ENCODE assay signal across 26 cellular contexts in the genomic region with DNA sequence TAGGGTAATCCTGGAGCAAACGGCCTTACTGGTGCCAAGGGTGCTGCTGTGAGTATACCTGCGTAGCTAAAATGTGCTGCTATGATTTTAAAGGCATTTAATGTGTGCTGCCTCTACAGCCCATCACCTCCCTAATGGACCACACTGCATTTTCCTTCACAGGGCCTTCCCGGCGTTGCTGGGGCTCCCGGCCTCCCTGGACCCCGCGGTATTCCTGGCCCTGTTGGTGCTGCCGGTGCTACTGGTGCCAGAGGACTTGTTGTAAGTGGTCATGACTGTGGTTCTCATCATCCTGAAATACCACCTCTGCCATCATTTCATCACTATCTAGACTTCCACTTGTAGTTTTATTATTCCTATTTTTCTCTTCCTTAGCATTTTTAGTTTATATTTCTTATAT. TPM values are rescaled to one million over a fixed set of nuclear protein-coding genes. Genes with fewer than 3 reads are reported as not detected.
DNase-seq lines count a peak whose midpoint lies in the region; ATAC-seq and TF ChIP-seq lines count a peak whose summit lies in the region.
"Had no signal": no experiment of that assay in that cellular context is flagged by ENCODE, and none has a peak within 500 bp of the region (broad histone marks: within the 10 kb centered on the region; RNA-seq: fewer than 3 reads in every experiment).

No MANE protein-coding gene starts in this region.

- intact Hi-C loops in ascending aorta (cut with DNase I), result no loop called here
- intact Hi-C loops in sciatic nerve (cut with DNase I), result no loop called here

- no peaks in the 10 kb centered on the region for H3K9me3 Mint-ChIP-seq in GM23338
- H3K9me3 Mint-ChIP-seq: activated naive CD8-positive, alpha-beta T cell treated with anti-CD3 and anti-CD28 coated beads, Interleukin-2, amount 10 ng/mL, durations not matched to agents 7 days and 5 days; CD14-positive monocyte; memory B cell; stimulated activated naive CD8-positive, alpha-beta T cell treated with anti-CD3 and anti-CD28 coated beads, Interleukin-15, amount 100 ng/mL, for 72 hours had no signal

- DNase-seq in ascending aorta (ENCODE audit: low spot score in 2 of 2) (no peak), fibroblast of mammary gland (ENCODE audit: low read depth) (peak; percentile 40), sciatic nerve (ENCODE audit: low spot score) (no peak), cerebellar cortex (ENCODE audit: low spot score) (no peak), GM23338 (ENCODE audit: low spot score) (no peak), NCI-H1436 (lab: John Stamatoyannopoulos, UW) (no peak), DMS53 treated with DMSO at 0.1 percent for 48 hours (lab: John Stamatoyannopoulos, UW; ENCODE audit: unreplicated experiment) (no peak)
- DNase-seq: activated CD4-positive, alpha-beta T cell treated with anti-CD3 and anti-CD28 coated beads for 36 hours; activated CD8-positive, alpha-beta T cell treated with anti-CD3 and anti-CD28 coated beads, Interleukin-2, amount 10 ng/mL, durations not matched to agents 7 days and 5 days; activated naive CD8-positive, alpha-beta T cell treated with anti-CD3 and anti-CD28 coated beads, Interleukin-2, amount 10 ng/mL, durations not matched to agents 7 days and 5 days; Calu3; cerebellar nuclear complex; gastrocnemius medialis; Kasumi-1; MV-4-11; NCI-H146; NCI-H2171; NCI-H510A treated with DMSO at 0.1 percent for 48 hours; Right ventricle myocardium superior; stimulated activated naive CD8-positive, alpha-beta T cell treated with anti-CD3 and anti-CD28 coated beads, Interleukin-15, amount 100 ng/mL, for 72 hours; transverse colon had no signal

- H3K27ac ChIP-seq in ascending aorta (peak overlapping the region; percentile 56 to 79), GM23338 (ENCODE audit: low read depth) (no peak overlapping the region)
- H3K27ac ChIP-seq: epithelial cell of prostate, HL-60, neutrophil had no signal

- peaks cover 61% of the 10 kb centered on the region for H3K36me3 Mint-ChIP-seq in GM23338 (ENCODE audit: low read depth)
- H3K36me3 Mint-ChIP-seq: activated naive CD8-positive, alpha-beta T cell treated with anti-CD3 and anti-CD28 coated beads, Interleukin-2, amount 10 ng/mL, durations not matched to agents 7 days and 5 days; CD14-positive monocyte; memory B cell had no signal

- H3F3A ChIP-seq in GM23338 (replicated peaks; ENCODE audit: low read depth), result no peaks in the 10 kb centered on the region

- H3K27me3 ChIP-seq in ascending aorta (no peaks in the 10 kb centered on the region), GM23338 (ENCODE audit: insufficient read depth) (no peaks in the 10 kb centered on the region)
- H3K27me3 ChIP-seq: gastrocnemius medialis, neutrophil, transverse colon had no signal

- H3K36me3 ChIP-seq in ascending aorta (peaks cover 88 to 96% of the 10 kb centered on the region in 2 donors), GM23338 (ENCODE audit: insufficient read depth) (peaks cover 54% of the 10 kb centered on the region)
- H3K36me3 ChIP-seq: gastrocnemius medialis, neutrophil had no signal

- H3K27me3 Mint-ChIP-seq in GM23338 (ENCODE audit: insufficient read depth, low read depth, poor library complexity), result no peaks in the 10 kb centered on the region

- no peaks in the 10 kb centered on the region for H3K79me2 ChIP-seq in GM23338 (replicated peaks; ENCODE audit: insufficient read depth)

- H3K4me2 ChIP-seq in GM23338, result no peak overlapping the region

- no peak overlapping the region for H3K4me3 ChIP-seq in ascending aorta
- no peak overlapping the region for H3K4me3 ChIP-seq in fibroblast of mammary gland (ENCODE audit: control insufficient read depth, low read depth, low read length)
- H3K4me3 ChIP-seq in GM23338, result no peak overlapping the region
- H3K4me3 ChIP-seq: gastrocnemius medialis, transverse colon had no signal

- H4K20me1 ChIP-seq in GM23338 (replicated peaks; ENCODE audit: insufficient read depth), result 0 out of 2 replicates have a peak, but pooled peaks cover 4% of the 10 kb centered on the region

- TF ChIP-seq CTCF in ascending aorta (IDR thresholded peaks at IDR 0.05), result no peak
- no peak for TF ChIP-seq CTCF in fibroblast of mammary gland (conservative IDR thresholded peaks at IDR 0.05; ENCODE audit: control insufficient read depth, insufficient read depth, low read depth, low read length)
- TF ChIP-seq CTCF in GM23338 (conservative IDR thresholded peaks at IDR 0.05; ENCODE audit: low read depth in 2 of 2), result no peak

- no peak overlapping the region for H3K4me3 Mint-ChIP-seq in GM23338
- H3K4me3 Mint-ChIP-seq: activated CD4-positive, alpha-beta T cell treated with anti-CD3 and anti-CD28 coated beads for 36 hours; activated CD8-positive, alpha-beta T cell treated with anti-CD3 and anti-CD28 coated beads, Interleukin-2, amount 10 ng/mL, durations not matched to agents 7 days and 5 days; activated naive CD8-positive, alpha-beta T cell treated with anti-CD3 and anti-CD28 coated beads, Interleukin-2, amount 10 ng/mL, durations not matched to agents 7 days and 5 days; CD14-positive monocyte; memory B cell; stimulated activated naive CD8-positive, alpha-beta T cell treated with anti-CD3 and anti-CD28 coated beads, Interleukin-15, amount 100 ng/mL, for 72 hours had no signal

- no peaks in the 10 kb centered on the region for H3K9me3 ChIP-seq in ascending aorta
- H3K9me3 ChIP-seq: gastrocnemius medialis, neutrophil, transverse colon had no signal

- no peak overlapping the region for H3K27ac Mint-ChIP-seq in GM23338
- H3K27ac Mint-ChIP-seq: activated CD4-positive, alpha-beta T cell treated with anti-CD3 and anti-CD28 coated beads for 36 hours; activated CD8-positive, alpha-beta T cell treated with anti-CD3 and anti-CD28 coated beads, Interleukin-2, amount 10 ng/mL, durations not matched to agents 7 days and 5 days; activated naive CD8-positive, alpha-beta T cell treated with anti-CD3 and anti-CD28 coated beads, Interleukin-2, amount 10 ng/mL, durations not matched to agents 7 days and 5 days; CD14-positive monocyte; memory B cell had no signal

- peaks cover 10% of the 10 kb centered on the region; the same call in 2 of the 3 replicates for H3K4me1 Mint-ChIP-seq in GM23338
- H3K4me1 Mint-ChIP-seq: activated CD4-positive, alpha-beta T cell treated with anti-CD3 and anti-CD28 coated beads for 36 hours; activated naive CD8-positive, alpha-beta T cell treated with anti-CD3 and anti-CD28 coated beads, Interleukin-2, amount 10 ng/mL, durations not matched to agents 7 days and 5 days; CD14-positive monocyte; stimulated activated naive CD8-positive, alpha-beta T cell treated with anti-CD3 and anti-CD28 coated beads, Interleukin-15, amount 100 ng/mL, for 72 hours had no signal

- ATAC-seq in sciatic nerve (peak; percentile 12), GM23338 (no peak)
- ATAC-seq: activated CD4-positive, alpha-beta T cell treated with anti-CD3 and anti-CD28 coated beads for 36 hours; activated CD8-positive, alpha-beta T cell treated with anti-CD3 and anti-CD28 coated beads, Interleukin-2, amount 10 ng/mL, durations not matched to agents 7 days and 5 days; gastrocnemius medialis; stimulated activated naive CD8-positive, alpha-beta T cell treated with anti-CD3 and anti-CD28 coated beads, Interleukin-15, amount 100 ng/mL, for 72 hours had no signal

- peaks cover 14 to 47% of the 10 kb centered on the region in 2 donors for H3K4me1 ChIP-seq in ascending aorta
- peaks cover 9% of the 10 kb centered on the region; the same call in 1 of the 2 replicates for H3K4me1 ChIP-seq in GM23338 (ENCODE audit: insufficient read depth)
- H3K4me1 ChIP-seq: gastrocnemius medialis, transverse colon had no signal

- no peaks in the 10 kb centered on the region for H3K9me2 ChIP-seq in GM23338 (ENCODE audit: insufficient read depth)

- H2AFZ ChIP-seq in GM23338, result no peak overlapping the region

TF ChIP-seq in GM23338, 12 proteins besides CTCF, POLR2A, EP300 and RAD21 (continues in another document):
- no peak for TF ChIP-seq ZNF331 (CRISPR knock-in tag; IDR thresholded peaks at IDR 0.05; ENCODE audit: low read depth)
- no peak for TF ChIP-seq ZNF114 (CRISPR knock-in tag; IDR thresholded peaks at IDR 0.05)
- TF ChIP-seq CREB1 (CRISPR knock-in tag; IDR thresholded peaks at IDR 0.05; ENCODE audit: low read depth), result no peak
- TF ChIP-seq, protein P1, sequence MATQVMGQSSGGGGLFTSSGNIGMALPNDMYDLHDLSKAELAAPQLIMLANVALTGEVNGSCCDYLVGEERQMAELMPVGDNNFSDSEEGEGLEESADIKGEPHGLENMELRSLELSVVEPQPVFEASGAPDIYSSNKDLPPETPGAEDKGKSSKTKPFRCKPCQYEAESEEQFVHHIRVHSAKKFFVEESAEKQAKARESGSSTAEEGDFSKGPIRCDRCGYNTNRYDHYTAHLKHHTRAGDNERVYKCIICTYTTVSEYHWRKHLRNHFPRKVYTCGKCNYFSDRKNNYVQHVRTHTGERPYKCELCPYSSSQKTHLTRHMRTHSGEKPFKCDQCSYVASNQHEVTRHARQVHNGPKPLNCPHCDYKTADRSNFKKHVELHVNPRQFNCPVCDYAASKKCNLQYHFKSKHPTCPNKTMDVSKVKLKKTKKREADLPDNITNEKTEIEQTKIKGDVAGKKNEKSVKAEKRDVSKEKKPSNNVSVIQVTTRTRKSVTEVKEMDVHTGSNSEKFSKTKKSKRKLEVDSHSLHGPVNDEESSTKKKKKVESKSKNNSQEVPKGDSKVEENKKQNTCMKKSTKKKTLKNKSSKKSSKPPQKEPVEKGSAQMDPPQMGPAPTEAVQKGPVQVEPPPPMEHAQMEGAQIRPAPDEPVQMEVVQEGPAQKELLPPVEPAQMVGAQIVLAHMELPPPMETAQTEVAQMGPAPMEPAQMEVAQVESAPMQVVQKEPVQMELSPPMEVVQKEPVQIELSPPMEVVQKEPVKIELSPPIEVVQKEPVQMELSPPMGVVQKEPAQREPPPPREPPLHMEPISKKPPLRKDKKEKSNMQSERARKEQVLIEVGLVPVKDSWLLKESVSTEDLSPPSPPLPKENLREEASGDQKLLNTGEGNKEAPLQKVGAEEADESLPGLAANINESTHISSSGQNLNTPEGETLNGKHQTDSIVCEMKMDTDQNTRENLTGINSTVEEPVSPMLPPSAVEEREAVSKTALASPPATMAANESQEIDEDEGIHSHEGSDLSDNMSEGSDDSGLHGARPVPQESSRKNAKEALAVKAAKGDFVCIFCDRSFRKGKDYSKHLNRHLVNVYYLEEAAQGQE (IDR thresholded peaks at IDR 0.05; ENCODE audit: unreplicated experiment), result no peak
- TF ChIP-seq JUNB (IDR thresholded peaks at IDR 0.05; ENCODE audit: unreplicated experiment), result no peak
- TF ChIP-seq NANOG (IDR thresholded peaks at IDR 0.05; ENCODE audit: borderline replicate concordance), result no peak
- TF ChIP-seq EZH2phosphoT487 (IDR thresholded peaks at IDR 0.05; ENCODE audit: unreplicated experiment), result no peak

RNA-seq across cellular contexts. Expression of a gene that starts 14.9 kb away (rescaled TPM):
- total RNA-seq in ascending aorta, result 692 TPM
- total RNA-seq in sciatic nerve, result 443 TPM
- 61.6 and 67.0 TPM in 2 replicates for total RNA-seq in GM23338 (2014; rRNA removed; shearing (Covaris generic))
- polyA plus RNA-seq in GM23338 (2016; fragmentation: Nextera tagmentation; extraction: Ambion mirVana), result 32.0 and 34.6 TPM in 2 replicates
- total RNA-seq: Calu3 had no signal
- polyA plus RNA-seq: CD14-positive monocyte had no signal
